ENCODE assay signal across 1 cellular context in the genomic region with DNA sequence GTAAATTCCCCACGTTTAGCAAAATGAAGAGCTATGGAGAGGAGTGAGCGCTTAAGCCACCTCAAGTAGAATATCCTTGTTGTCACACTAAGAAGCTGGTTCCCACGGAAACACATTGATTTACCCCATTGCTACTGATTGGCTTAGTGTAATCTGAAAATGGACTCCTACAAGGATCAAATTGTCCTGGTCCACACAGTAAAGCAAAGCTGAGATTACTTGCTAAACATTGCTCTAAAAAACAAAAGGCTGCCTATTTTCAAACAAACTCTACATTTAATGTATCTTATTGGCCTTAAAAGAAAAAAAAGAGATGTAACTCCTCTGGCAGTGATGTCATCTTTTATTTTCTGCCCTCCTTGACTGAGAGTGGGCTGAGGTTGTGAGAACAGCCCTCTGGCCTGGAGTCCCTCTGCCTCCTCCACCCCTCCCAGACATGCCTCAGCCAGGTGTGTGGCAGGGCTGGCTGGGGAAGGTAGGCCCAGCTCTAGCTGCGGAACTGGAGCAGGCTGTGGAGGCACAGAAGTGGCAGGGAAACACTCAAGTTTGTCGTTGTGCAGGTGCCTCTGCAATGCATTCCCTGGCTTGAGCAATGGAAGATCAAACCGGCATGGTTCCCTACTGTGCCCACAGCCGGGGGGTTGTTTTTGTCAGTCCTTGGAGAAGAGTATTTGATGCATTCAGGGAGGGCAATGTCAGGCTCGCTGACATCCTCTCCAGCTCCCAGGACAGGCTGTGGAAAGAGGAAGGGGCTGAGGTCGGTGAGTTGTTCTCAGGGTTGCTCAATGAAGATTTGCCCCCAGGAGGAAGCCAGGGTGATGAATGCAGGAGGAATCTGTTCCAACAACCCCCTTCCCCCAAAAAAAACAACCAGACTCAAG.
A peak's percentile ranks its signal among the peaks of the same experiment; 100 is the strongest.
TF ChIP-seq lines count a peak whose summit lies in the region.

No MANE protein-coding gene starts in this region.

TF ChIP-seq in K562, 482 proteins besides CTCF, POLR2A, EP300 and RAD21 (continued from another document and continues in another):
- TF ChIP-seq REST (CRISPR knock-in tag; IDR thresholded peaks at IDR 0.05; ENCODE audit: low read depth) (no peak), CEBPZ (IDR thresholded peaks at IDR 0.05; ENCODE audit: borderline replicate concordance, low read depth, low read length) (no peak), ZHX1 (conservative IDR thresholded peaks at IDR 0.05; ENCODE audit: low read length) (no peak), CREB1 (IDR thresholded peaks at IDR 0.05) (no peak), CREB1 (CRISPR knock-in tag; IDR thresholded peaks at IDR 0.05) (no peak), MTA1 (IDR thresholded peaks at IDR 0.05; ENCODE audit: borderline replicate concordance) (no peak), HDAC1 (IDR thresholded peaks at IDR 0.05) (no peak), CHD1 (IDR thresholded peaks at IDR 0.05; ENCODE audit: low read length) (no peak), CREB3 (tag; conservative IDR thresholded peaks at IDR 0.05; ENCODE audit: low read depth) (no peak), TARDBP (IDR thresholded peaks at IDR 0.05) (no peak), ZBTB34 (CRISPR knock-in tag; IDR thresholded peaks at IDR 0.05) (no peak), RBFOX2 (IDR thresholded peaks at IDR 0.05; ENCODE audit: low read depth, low read length) (peak; percentile 41), PRMT5 (CRISPR knock-in tag; IDR thresholded peaks at IDR 0.05) (no peak), CBX1 (IDR thresholded peaks at IDR 0.05; ENCODE audit: low read depth) (no peak), NBN (IDR thresholded peaks at IDR 0.05; ENCODE audit: low read depth) (no peak), BRD9 (IDR thresholded peaks at IDR 0.05; ENCODE audit: low read depth, partially characterized antibody) (no peak), ZNF165 (CRISPR knock-in tag; IDR thresholded peaks at IDR 0.05; ENCODE audit: borderline replicate concordance) (no peak), ZNF24 (IDR thresholded peaks at IDR 0.05) (no peak), SRSF3 (IDR thresholded peaks at IDR 0.05; ENCODE audit: insufficient read depth, low read length) (no peak), LARP7 (IDR thresholded peaks at IDR 0.05) (no peak), SMAD4 (CRISPR knock-in tag; conservative IDR thresholded peaks at IDR 0.05) (no peak), HNRNPK (IDR thresholded peaks at IDR 0.05; ENCODE audit: low read depth, low read length, poor library complexity, severe bottlenecking) (no peak), MBD2 (IDR thresholded peaks at IDR 0.05; ENCODE audit: borderline replicate concordance, low read depth) (no peak), ZNF431 (CRISPR knock-in tag; IDR thresholded peaks at IDR 0.05) (no peak), TSHZ1 (CRISPR knock-in tag; IDR thresholded peaks at IDR 0.05) (no peak), SUPT5H (IDR thresholded peaks at IDR 0.05) (peak; percentile 57), HDAC3 (IDR thresholded peaks at IDR 0.05; ENCODE audit: borderline replicate concordance, partially characterized antibody) (no peak), HNRNPUL1 (IDR thresholded peaks at IDR 0.05; ENCODE audit: low read length) (no peak), ZKSCAN3 (CRISPR knock-in tag; IDR thresholded peaks at IDR 0.05) (no peak)
- TF ChIP-seq, protein P1, sequence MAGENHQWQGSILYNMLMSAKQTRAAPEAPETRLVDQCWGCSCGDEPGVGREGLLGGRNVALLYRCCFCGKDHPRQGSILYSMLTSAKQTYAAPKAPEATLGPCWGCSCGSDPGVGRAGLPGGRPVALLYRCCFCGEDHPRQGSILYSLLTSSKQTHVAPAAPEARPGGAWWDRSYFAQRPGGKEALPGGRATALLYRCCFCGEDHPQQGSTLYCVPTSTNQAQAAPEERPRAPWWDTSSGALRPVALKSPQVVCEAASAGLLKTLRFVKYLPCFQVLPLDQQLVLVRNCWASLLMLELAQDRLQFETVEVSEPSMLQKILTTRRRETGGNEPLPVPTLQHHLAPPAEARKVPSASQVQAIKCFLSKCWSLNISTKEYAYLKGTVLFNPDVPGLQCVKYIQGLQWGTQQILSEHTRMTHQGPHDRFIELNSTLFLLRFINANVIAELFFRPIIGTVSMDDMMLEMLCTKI (IDR thresholded peaks at IDR 0.05; ENCODE audit: partially characterized antibody): no peak
- TF ChIP-seq, protein P2, sequence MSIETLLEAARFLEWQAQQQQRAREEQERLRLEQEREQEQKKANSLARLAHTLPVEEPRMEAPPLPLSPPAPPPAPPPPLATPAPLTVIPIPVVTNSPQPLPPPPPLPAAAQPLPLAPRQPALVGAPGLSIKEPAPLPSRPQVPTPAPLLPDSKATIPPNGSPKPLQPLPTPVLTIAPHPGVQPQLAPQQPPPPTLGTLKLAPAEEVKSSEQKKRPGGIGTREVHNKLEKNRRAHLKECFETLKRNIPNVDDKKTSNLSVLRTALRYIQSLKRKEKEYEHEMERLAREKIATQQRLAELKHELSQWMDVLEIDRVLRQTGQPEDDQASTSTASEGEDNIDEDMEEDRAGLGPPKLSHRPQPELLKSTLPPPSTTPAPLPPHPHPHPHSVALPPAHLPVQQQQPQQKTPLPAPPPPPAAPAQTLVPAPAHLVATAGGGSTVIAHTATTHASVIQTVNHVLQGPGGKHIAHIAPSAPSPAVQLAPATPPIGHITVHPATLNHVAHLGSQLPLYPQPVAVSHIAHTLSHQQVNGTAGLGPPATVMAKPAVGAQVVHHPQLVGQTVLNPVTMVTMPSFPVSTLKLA (conservative IDR thresholded peaks at IDR 0.05): 0 out of 4 replicates have a peak, but pooled peaks of 1 of the 2 experiments have one; percentile 9
- TF ChIP-seq, protein P3, sequence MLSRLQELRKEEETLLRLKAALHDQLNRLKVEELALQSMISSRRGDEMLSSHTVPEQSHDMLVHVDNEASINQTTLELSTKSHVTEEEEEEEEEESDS (CRISPR knock-in tag; IDR thresholded peaks at IDR 0.05): no peak
- TF ChIP-seq, protein P4, sequence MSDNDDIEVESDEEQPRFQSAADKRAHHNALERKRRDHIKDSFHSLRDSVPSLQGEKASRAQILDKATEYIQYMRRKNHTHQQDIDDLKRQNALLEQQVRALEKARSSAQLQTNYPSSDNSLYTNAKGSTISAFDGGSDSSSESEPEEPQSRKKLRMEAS (CRISPR knock-in tag; IDR thresholded peaks at IDR 0.05): no peak
